In the genomic region with DNA sequence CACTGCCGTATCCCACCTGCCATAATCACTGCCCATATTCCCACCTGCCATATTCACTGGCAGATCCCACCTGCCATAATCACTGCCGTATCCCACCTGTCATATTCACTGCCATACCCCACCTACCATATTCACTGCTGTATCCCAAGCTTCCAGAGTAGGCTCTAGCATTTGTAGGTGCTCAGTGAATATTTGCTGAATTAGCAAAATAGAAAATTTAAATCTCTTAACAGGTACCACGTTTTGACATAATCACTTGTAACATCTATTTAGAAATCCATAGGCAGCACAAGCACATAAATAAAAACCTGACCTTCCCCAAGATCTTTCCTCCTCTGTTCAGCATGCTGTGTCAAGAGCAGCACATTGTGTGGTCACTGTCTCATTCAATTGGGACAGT, we compare ENCODE assay signal across 16 cellular contexts.
DNase-seq lines count a peak whose midpoint lies in the region; ATAC-seq, FAIRE-seq and TF ChIP-seq lines count a peak whose summit lies in the region.
"Had no signal": no experiment of that assay in that cellular context is flagged by ENCODE, and none has a peak within 500 bp of the region (broad histone marks: within the 10 kb centered on the region; RNA-seq: fewer than 3 reads in every experiment).

No MANE protein-coding gene starts in this region.

- DNase-seq in HepG2 (ENCODE audit: low spot score) (no peak), right lobe of liver (no peak), K562 (ENCODE audit: extremely low read depth in 1 of 4, low spot score in 3 of 4) (no peak), glutamatergic neuron (no peak), NOMO-1 treated with dmso at 0.1 percent for 144 hours (lab: John Stamatoyannopoulos, UW; ENCODE audit: unreplicated experiment) (no peak), inferior parietal cortex (ENCODE audit: extremely low spot score) (no peak)
- DNase-seq: CD4-positive, alpha-beta memory T cell; DMS153; DMS79 treated with DMSO at 0.1 percent for 48 hours; GF-D8 had no signal

- H3K27me3 ChIP-seq in HepG2 (ENCODE audit: control insufficient read depth in 1 of 2, insufficient read depth in 2 of 2, low read length in 2 of 2) (no peaks in the 10 kb centered on the region), right lobe of liver (no peaks in the 10 kb centered on the region), K562 (ENCODE audit: control insufficient read depth in 2 of 2, insufficient read depth in 2 of 2, low read length in 2 of 2) (no peaks in the 10 kb centered on the region)
- H3K27me3 ChIP-seq: BLaER1 had no signal

- H4K20me1 ChIP-seq in HepG2 (ENCODE audit: insufficient read depth, low read length) (no peaks in the 10 kb centered on the region), K562 (replicated peaks; ENCODE audit: control insufficient read depth, insufficient read depth, low read length) (no peaks in the 10 kb centered on the region)
- H4K20me1 ChIP-seq: BLaER1 had no signal

- H3K4me2 ChIP-seq in HepG2 (ENCODE audit: low read depth, low read length) = no peak overlapping the region
- no peak overlapping the region for H3K4me2 ChIP-seq in K562 (ENCODE audit: insufficient read depth, low read length)
- H3K4me2 ChIP-seq: BLaER1 had no signal

- ATAC-seq in HepG2 = no peak
- ATAC-seq in right lobe of liver = no peak
- ATAC-seq in K562 = no peak
- no peak for ATAC-seq in HG03175 (IDR thresholded peaks at IDR 0.05; ENCODE audit: unreplicated experiment)
- ATAC-seq in GM19324 (IDR thresholded peaks at IDR 0.05; ENCODE audit: low FRiP score, unreplicated experiment) = no peak

- H3K9me3 ChIP-seq in HepG2 (ENCODE audit: low read length) (no peaks in the 10 kb centered on the region), right lobe of liver (no peaks in the 10 kb centered on the region), K562 (replicated peaks; ENCODE audit: control insufficient read depth, insufficient read depth, low read depth, low read length) (no peaks in the 10 kb centered on the region)
- H3K9me3 ChIP-seq: HAP-1 had no signal

- in situ Hi-C loops in HepG2 (cut with HindIII; ENCODE audit: extremely low pct_ligation_motif_present, low pct_unique_long_range_greater_than_20kb) (no loop called here), K562 (cut with MboI) (no loop called here)

- H3K27ac Mint-ChIP-seq in glutamatergic neuron (ENCODE audit: unreplicated experiment) = peak overlapping the region; percentile 85
- H3K27ac Mint-ChIP-seq: CD14-positive monocyte had no signal

- no peak for TF ChIP-seq EP300 in HepG2 (IDR thresholded peaks at IDR 0.05; ENCODE audit: low read depth in 2 of 2, low read length in 2 of 2)
- TF ChIP-seq EP300 in HepG2 (CRISPR knock-in tag; IDR thresholded peaks at IDR 0.05; ENCODE audit: borderline replicate concordance) = no peak
- TF ChIP-seq EP300 in K562 (IDR thresholded peaks at IDR 0.05; ENCODE audit: low read length) = no peak

- TF ChIP-seq RAD21 in HepG2 (CRISPR knock-in tag; IDR thresholded peaks at IDR 0.05) (no peak), K562 (CRISPR knock-in tag; conservative IDR thresholded peaks at IDR 0.05 in 1 of 2, IDR thresholded peaks at IDR 0.05 in 1 of 2) (no peak)

- H3K27ac ChIP-seq in HepG2 (ENCODE audit: extremely low read length, insufficient read depth, low read length) = no peak overlapping the region
- no peak overlapping the region for H3K27ac ChIP-seq in right lobe of liver
- H3K27ac ChIP-seq in K562 (ENCODE audit: extremely low read depth, low read depth, low read length) = no peak overlapping the region
- H3K27ac ChIP-seq: 22Rv1, BLaER1 had no signal

- no peaks in the 10 kb centered on the region for H3K9me1 ChIP-seq in K562 (ENCODE audit: control insufficient read depth, insufficient read depth, low read length)

- H3K27me3 Mint-ChIP-seq in glutamatergic neuron (ENCODE audit: unreplicated experiment) = peaks cover 18% of the 10 kb centered on the region
- H3K27me3 Mint-ChIP-seq: CD4-positive, alpha-beta memory T cell had no signal

- H3K36me3 ChIP-seq in HepG2 (replicated peaks in 1 of 2; ENCODE audit: control insufficient read depth in 1 of 2, insufficient read depth in 2 of 2, low read length in 2 of 2) = no peaks in the 10 kb centered on the region
- H3K36me3 ChIP-seq in right lobe of liver = no peaks in the 10 kb centered on the region
- H3K36me3 ChIP-seq in K562 (ENCODE audit: control insufficient read depth, insufficient read depth, low read length) = no peaks in the 10 kb centered on the region
- H3K36me3 ChIP-seq: HAP-1 had no signal

- H3K79me2 ChIP-seq in HepG2 (ENCODE audit: insufficient read depth, low read length) (no peaks in the 10 kb centered on the region), K562 (ENCODE audit: control insufficient read depth, insufficient read depth, low read length) (no peaks in the 10 kb centered on the region)

- peaks cover 56% of the 10 kb centered on the region for H3K4me1 Mint-ChIP-seq in glutamatergic neuron (ENCODE audit: low read depth, unreplicated experiment)

- no peak overlapping the region for H3K4me3 Mint-ChIP-seq in glutamatergic neuron (ENCODE audit: unreplicated experiment)
- H3K4me3 Mint-ChIP-seq: CD14-positive monocyte; CD4-positive, alpha-beta memory T cell had no signal

- H2AFZ ChIP-seq in HepG2 (ENCODE audit: low read length) (no peak overlapping the region), K562 (ENCODE audit: low read depth, low read length) (no peak overlapping the region)

- CTCF ChIA-PET in HepG2 (lab: Yijun Ruan, JAX; ENCODE audit: low intra/inter-chr PET ratio, low total read pairs) = no interaction called here
- CTCF ChIA-PET in K562 (lab: Yijun Ruan, JAX; ENCODE audit: low intra/inter-chr PET ratio) = no interaction called here

- POLR2A ChIA-PET in HepG2 (lab: Yijun Ruan, JAX) (no interaction called here), K562 (lab: Yijun Ruan, JAX) (interaction anchor here (0.6 kb wide), 1 partner anchor 41 kb away, joined by 3 read pairs; no protein-coding TSS in a partner anchor)

- H3K9ac ChIP-seq in HepG2 (ENCODE audit: insufficient read depth, low read depth, low read length) = no peak overlapping the region
- no peak overlapping the region for H3K9ac ChIP-seq in K562 (ENCODE audit: insufficient read depth in 1 of 2, low read depth in 2 of 2, low read length in 2 of 2)
- H3K9ac ChIP-seq: BLaER1 had no signal

- no peak for TF ChIP-seq POLR2A in HepG2 (IDR thresholded peaks at IDR 0.05; ENCODE audit: insufficient read depth in 1 of 2, low read depth in 2 of 2, low read length in 2 of 2)
- TF ChIP-seq POLR2A in right lobe of liver (IDR thresholded peaks at IDR 0.05) = no peak
- TF ChIP-seq POLR2A in K562 (conservative IDR thresholded peaks at IDR 0.05) = no peak

- H3K4me3 ChIP-seq in HepG2 (replicated peaks in 1 of 3; ENCODE audit: insufficient read depth in 1 of 3, low read depth in 2 of 3, low read length in 3 of 3) = no peak overlapping the region
- H3K4me3 ChIP-seq in right lobe of liver = no peak overlapping the region
- no peak overlapping the region for H3K4me3 ChIP-seq in K562
- H3K4me3 ChIP-seq: BLaER1, HAP-1 had no signal

- FAIRE-seq in HepG2 (lab: Jason Lieb, UNC) (no peak), K562 (lab: Jason Lieb, UNC) (no peak)

- WGBS in HepG2 (ENCODE audit: low lambda C conversion rate) = 94% methylated on average over 3 of the region's 3 CpGs
- 72% methylated on average over 3 of the region's 3 CpGs for WGBS in right lobe of liver (ENCODE audit: insufficient coverage, low coverage, low lambda C conversion rate, missing lambda C conversion rate)
- WGBS in K562 (ENCODE audit: insufficient coverage, low coverage, missing lambda C conversion rate) = 53% methylated on average over 3 of the region's 3 CpGs

- no peaks in the 10 kb centered on the region for H3K4me1 ChIP-seq in HepG2 (ENCODE audit: insufficient read depth, low read length)
- no peaks in the 10 kb centered on the region for H3K4me1 ChIP-seq in right lobe of liver
- H3K4me1 ChIP-seq in K562 (replicated peaks in 1 of 2; ENCODE audit: control insufficient read depth in 2 of 2, insufficient read depth in 2 of 2, low read length in 2 of 2) = peaks cover 0 to 12% of the 10 kb centered on the region in 2 experiments; a peak in 2 of 5 replicates
- H3K4me1 ChIP-seq: BLaER1 had no signal

- TF ChIP-seq CTCF in HepG2 (CRISPR knock-in tag; IDR thresholded peaks at IDR 0.05) (no peak), right lobe of liver (IDR thresholded peaks at IDR 0.05) (no peak), K562 (IDR thresholded peaks at IDR 0.05 in 2 of 3, conservative IDR thresholded peaks at IDR 0.05 in 1 of 3; ENCODE audit: insufficient read depth in 2 of 3, low read depth in 1 of 3, low read length in 3 of 3) (no peak), glutamatergic neuron (IDR thresholded peaks at IDR 0.05; ENCODE audit: partially characterized antibody, unreplicated experiment) (no peak)

- intact Hi-C loops in HepG2 (cut with micrococcal nuclease; ENCODE audit: unreplicated experiment) = no loop called here
- intact Hi-C loops in right lobe of liver (cut with DNase I) = no loop called here
- intact Hi-C loops in K562 (cut with micrococcal nuclease) = no loop called here

- peaks cover 28% of the 10 kb centered on the region for H3K9me3 Mint-ChIP-seq in glutamatergic neuron (ENCODE audit: unreplicated experiment)

- BruUV-seq in HepG2 (replicated peaks; lab: Mats Ljungman, UMichigan) (no TSS peak), K562 (replicated peaks; lab: Mats Ljungman, UMichigan) (no TSS peak)

- peaks cover 12% of the 10 kb centered on the region for H3K36me3 Mint-ChIP-seq in glutamatergic neuron (ENCODE audit: unreplicated experiment)
- H3K36me3 Mint-ChIP-seq: CD14-positive monocyte had no signal

TF ChIP-seq in HepG2, 621 proteins besides CTCF, POLR2A, EP300 and RAD21:
- TF ChIP-seq MAFF (IDR thresholded peaks at IDR 0.05; ENCODE audit: low read depth, low read length) (peak; percentile 95), NFE2 (CRISPR knock-in tag; IDR thresholded peaks at IDR 0.05) (no peak), MAFK (conservative IDR thresholded peaks at IDR 0.05 in 1 of 2, IDR thresholded peaks at IDR 0.05 in 1 of 2; ENCODE audit: low read length in 2 of 2) (peak; percentile 92 to 97)

TF ChIP-seq in K562, 482 proteins besides CTCF, POLR2A, EP300 and RAD21:
- TF ChIP-seq ZNF316 (IDR thresholded peaks at IDR 0.05) = peak; percentile 88
- TF ChIP-seq HNRNPH1 (optimal IDR thresholded peaks at IDR 0.05; ENCODE audit: low read depth, low read length) = no peak
- peak; percentile 79 for TF ChIP-seq C11orf30 (IDR thresholded peaks at IDR 0.05; ENCODE audit: low read depth)
- peak; percentile 91 for TF ChIP-seq MAFF (IDR thresholded peaks at IDR 0.05; ENCODE audit: low read length)
- peak; percentile 85 for TF ChIP-seq MAFK (IDR thresholded peaks at IDR 0.05; ENCODE audit: low read length)
- TF ChIP-seq SMAD4 (CRISPR knock-in tag; conservative IDR thresholded peaks at IDR 0.05) = no peak
- peak; percentile 82 for TF ChIP-seq MAFG (tag; conservative IDR thresholded peaks at IDR 0.05)
